Comparison of ENCODE assay signal across 1 cellular context in genomic region chr11:22276535-22276934, GRCh38.
TF ChIP-seq lines count a peak whose summit lies in the region.

No MANE protein-coding gene starts in this region.

TF ChIP-seq in HepG2, 621 proteins besides CTCF, POLR2A, EP300 and RAD21 (continued from another document):
- no peak for TF ChIP-seq REST (IDR thresholded peaks at IDR 0.05; ENCODE audit: borderline replicate concordance in 1 of 2, low read depth in 1 of 2, low read length in 2 of 2)
- TF ChIP-seq ZKSCAN5 (CRISPR knock-in tag; IDR thresholded peaks at IDR 0.05), result no peak
- TF ChIP-seq ZNF768 (CRISPR knock-in tag; IDR thresholded peaks at IDR 0.05), result no peak
- no peak for TF ChIP-seq NR3C1 (CRISPR knock-in tag; IDR thresholded peaks at IDR 0.05)
- no peak for TF ChIP-seq THAP7 (CRISPR knock-in tag; IDR thresholded peaks at IDR 0.05)
- TF ChIP-seq GTF3A (CRISPR knock-in tag; conservative IDR thresholded peaks at IDR 0.05), result no peak
- no peak for TF ChIP-seq ZBTB25 (CRISPR knock-in tag; IDR thresholded peaks at IDR 0.05)
- TF ChIP-seq ZNF660 (CRISPR knock-in tag; IDR thresholded peaks at IDR 0.05; ENCODE audit: borderline replicate concordance, low read depth), result no peak
- no peak for TF ChIP-seq MEF2D (CRISPR knock-in tag; IDR thresholded peaks at IDR 0.05)
- TF ChIP-seq ZNF670 (CRISPR knock-in tag; IDR thresholded peaks at IDR 0.05; ENCODE audit: borderline replicate concordance), result no peak
- no peak for TF ChIP-seq ZFP82 (CRISPR knock-in tag; IDR thresholded peaks at IDR 0.05; ENCODE audit: borderline replicate concordance)
